In the genomic region with DNA sequence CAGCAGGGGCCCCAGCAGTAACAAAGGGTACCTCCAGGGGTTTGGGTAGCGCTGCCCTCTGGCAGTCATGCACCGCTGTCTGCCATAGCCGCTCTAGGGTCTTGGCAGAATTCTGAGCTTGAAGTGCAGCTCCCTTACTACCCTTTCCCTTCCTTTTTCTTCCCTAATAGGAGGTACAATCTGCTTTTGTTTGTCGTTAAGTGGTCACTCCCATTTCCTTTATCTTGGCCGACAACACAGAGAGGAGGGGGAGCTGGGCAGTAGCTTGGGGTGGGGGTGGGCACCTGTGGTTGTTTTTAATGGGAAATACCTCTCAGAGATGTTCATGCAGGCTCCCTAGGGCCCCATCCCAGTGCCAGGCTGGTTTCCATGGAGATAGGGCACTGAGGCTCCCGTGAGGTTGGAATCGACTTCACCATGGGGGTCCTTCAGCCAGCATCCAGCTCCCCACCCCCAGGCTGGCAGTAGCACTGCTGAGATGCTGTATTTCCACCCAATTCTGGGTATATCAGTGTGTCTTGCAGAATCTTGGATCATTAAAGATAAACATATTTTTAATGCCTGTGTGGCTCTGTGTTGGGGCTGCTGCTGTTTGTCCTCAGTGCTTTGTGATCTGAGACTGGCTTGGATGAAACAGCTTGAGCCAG, we compare ENCODE assay signal across 14 cellular contexts. TPM values are rescaled to one million over a fixed set of nuclear protein-coding genes. Genes with fewer than 3 reads are reported as not detected.
DNase-seq lines count a peak whose midpoint lies in the region; ATAC-seq and TF ChIP-seq lines count a peak whose summit lies in the region.
"Had no signal": no experiment of that assay in that cellular context is flagged by ENCODE, and none has a peak within 500 bp of the region (broad histone marks: within the 10 kb centered on the region; RNA-seq: fewer than 3 reads in every experiment).

No MANE protein-coding gene starts in this region.

- no peaks in the 10 kb centered on the region for H3K27me3 ChIP-seq in H7 (ENCODE audit: control insufficient read depth, insufficient read depth, low read length)
- no peaks in the 10 kb centered on the region for H3K27me3 ChIP-seq in gastroesophageal sphincter
- H3K27me3 ChIP-seq: BE2C, thyroid gland had no signal

- no peak for TF ChIP-seq POLR2A in gastroesophageal sphincter (IDR thresholded peaks at IDR 0.05)

- H3K4me3 Mint-ChIP-seq in brain, result peak overlapping the region in 3 of 5 experiments; percentile 52 to 70 (median 52)
- H3K4me3 Mint-ChIP-seq in nephron progenitor cell, result peak overlapping the region; percentile 31
- H3K4me3 Mint-ChIP-seq: activated naive CD8-positive, alpha-beta T cell treated with anti-CD3 and anti-CD28 coated beads, Interleukin-2, amount 10 ng/mL, durations not matched to agents 7 days and 5 days had no signal

- H3K27me3 Mint-ChIP-seq in brain, result no peaks in the 10 kb centered on the region
- H3K27me3 Mint-ChIP-seq in nephron progenitor cell (ENCODE audit: low read depth, poor library complexity), result peaks cover 52% of the 10 kb centered on the region
- H3K27me3 Mint-ChIP-seq: activated naive CD8-positive, alpha-beta T cell treated with anti-CD3 and anti-CD28 coated beads, Interleukin-2, amount 10 ng/mL, durations not matched to agents 7 days and 5 days had no signal

- TF ChIP-seq CTCF in brain (conservative IDR thresholded peaks at IDR 0.05), result no peak
- TF ChIP-seq CTCF in nephron progenitor cell (IDR thresholded peaks at IDR 0.05), result no peak
- TF ChIP-seq CTCF in gastroesophageal sphincter (IDR thresholded peaks at IDR 0.05), result no peak

- peak overlapping the region; percentile 69 to 97 (median 93) for H3K27ac Mint-ChIP-seq in brain
- H3K27ac Mint-ChIP-seq in nephron progenitor cell, result peak overlapping the region; percentile 98
- H3K27ac Mint-ChIP-seq: activated naive CD8-positive, alpha-beta T cell treated with anti-CD3 and anti-CD28 coated beads, Interleukin-2, amount 10 ng/mL, durations not matched to agents 7 days and 5 days had no signal

- H3K9me3 Mint-ChIP-seq in brain, result no peaks in the 10 kb centered on the region
- no peaks in the 10 kb centered on the region for H3K9me3 Mint-ChIP-seq in nephron progenitor cell
- H3K9me3 Mint-ChIP-seq: activated naive CD8-positive, alpha-beta T cell treated with anti-CD3 and anti-CD28 coated beads, Interleukin-2, amount 10 ng/mL, durations not matched to agents 7 days and 5 days had no signal

- ATAC-seq in gastroesophageal sphincter, result no peak

- H3K27ac ChIP-seq in gastroesophageal sphincter, result no peak overlapping the region
- H3K27ac ChIP-seq: skin epidermis, thyroid gland had no signal

- no peaks in the 10 kb centered on the region for H3K4me1 ChIP-seq in gastroesophageal sphincter

- H3K4me1 Mint-ChIP-seq in brain, result peaks cover 63% of the 10 kb centered on the region
- H3K4me1 Mint-ChIP-seq in nephron progenitor cell, result peaks cover 54% of the 10 kb centered on the region

- H3K4me3 ChIP-seq in H7 (ENCODE audit: insufficient read depth, low read depth, low read length), result no peak overlapping the region
- no peak overlapping the region for H3K4me3 ChIP-seq in gastroesophageal sphincter
- H3K4me3 ChIP-seq: skin epidermis, thyroid gland had no signal

- H3K9me3 ChIP-seq in gastroesophageal sphincter, result no peaks in the 10 kb centered on the region
- H3K9me3 ChIP-seq: BE2C, thyroid gland had no signal

- 40 to 65% methylated on average over 1 to 2 of the region's 7 CpGs for WGBS in gastroesophageal sphincter (ENCODE audit: low coverage in 1 of 2), 2 donors

- no peak for TF ChIP-seq EP300 in gastroesophageal sphincter (IDR thresholded peaks at IDR 0.05)

- DNase-seq in H7, result peak; percentile 77
- peak; percentile 28 to 90 (median 73) for DNase-seq in NCI-H1417 (lab: John Stamatoyannopoulos, UW)
- DNase-seq in nephron progenitor cell, result no peak
- DNase-seq in DMS 273 treated with DMSO at 0.1 percent for 48 hours (lab: John Stamatoyannopoulos, UW), result no peak
- DNase-seq in stimulated activated CD8-positive, alpha-beta memory T cell treated with anti-CD3 and anti-CD28 coated beads, Interleukin-4, amount 100 ng/mL, for 48 hours, result no peak
- DNase-seq: activated naive CD8-positive, alpha-beta T cell treated with anti-CD3 and anti-CD28 coated beads, Interleukin-2, amount 10 ng/mL, durations not matched to agents 7 days and 5 days; BE2C; MV-4-11; stimulated activated CD4-positive, alpha-beta T cell treated with anti-CD3 and anti-CD28 coated beads, Interleukin-4, amount 100 ng/mL, for 4 hours; T-helper 1 cell had no signal

- peaks cover 12% of the 10 kb centered on the region for H3K36me3 ChIP-seq in H7 (replicated peaks; ENCODE audit: control insufficient read depth, insufficient read depth, low read length)
- peaks cover 0 to 92% of the 10 kb centered on the region in 2 donors for H3K36me3 ChIP-seq in gastroesophageal sphincter

- H3K36me3 Mint-ChIP-seq in brain (peaks cover 36% of the 10 kb centered on the region), nephron progenitor cell (ENCODE audit: low read depth) (peaks cover 34% of the 10 kb centered on the region)

RNA-seq across cellular contexts. Expression of gene CCDC167, which starts 18.6 kb away (rescaled TPM):
- 29.5 and 52.4 TPM in 2 replicates for total RNA-seq in H7 (2014; rRNA removed; shearing (Covaris generic))
- 233 TPM for polyA plus RNA-seq in brain (ENCODE audit: insufficient read depth, low read depth, low replicate concordance)
- total RNA-seq in gastroesophageal sphincter, result 10 to 100 TPM; 10.6 to 16.2 (median 14.3) TPM

RNA-seq across cellular contexts. Expression of gene CMTR1, which starts 48.1 kb away (rescaled TPM):
- 37.5 and 42.3 TPM in 2 replicates for total RNA-seq in H7 (2014; rRNA removed; shearing (Covaris generic))
- 40.1 TPM for polyA plus RNA-seq in brain (ENCODE audit: insufficient read depth, low read depth, low replicate concordance)
- 10 to 100 TPM; 35.1 to 49.2 (median 41.4) TPM for total RNA-seq in gastroesophageal sphincter

Comparison
In these comparisons a context has a peak if more than half of its experiments do, and no peak if none do; other contexts are left out.
1. DNase-seq: peak in H7 (single experiment) and NCI-H1417 (3 of 3); none in nephron progenitor cell (single experiment), DMS 273 treated with DMSO at 0.1 percent for 48 hours (single experiment) and stimulated activated CD8-positive, alpha-beta memory T cell treated with anti-CD3 and anti-CD28 coated beads, Interleukin-4, amount 100 ng/mL, for 48 hours (single experiment).